Comparison of ENCODE assay signal across 18 cellular contexts in genomic region chr17:69828087-69828486, GRCh38.
DNase-seq lines count a peak whose midpoint lies in the region; TF ChIP-seq lines count a peak whose summit lies in the region.
"Had no signal": no experiment of that assay in that cellular context is flagged by ENCODE, and none has a peak within 500 bp of the region (broad histone marks: within the 10 kb centered on the region; RNA-seq: fewer than 3 reads in every experiment).

No MANE protein-coding gene starts in this region.

- WGBS in smooth muscle cell (ENCODE audit: low lambda C conversion rate), result 57% methylated on average over 6 of the region's 6 CpGs
- WGBS in tibial nerve, 2 donors, result 31 to 38% methylated on average over 6 of the region's 6 CpGs

- H3K79me2 ChIP-seq in smooth muscle cell (ENCODE audit: low read depth), result no peaks in the 10 kb centered on the region

- TF ChIP-seq POLR2A in tibial nerve (IDR thresholded peaks at IDR 0.05), result no peak

- H3K36me3 ChIP-seq in smooth muscle cell (ENCODE audit: low read depth), result no peaks in the 10 kb centered on the region
- no peaks in the 10 kb centered on the region for H3K36me3 ChIP-seq in tibial nerve
- H3K36me3 ChIP-seq: upper lobe of right lung had no signal

- no peak overlapping the region for H3K4me3 ChIP-seq in smooth muscle cell
- H3K4me3 ChIP-seq in tibial nerve, result no peak overlapping the region
- H3K4me3 ChIP-seq in coronary artery, result no peak overlapping the region
- H3K4me3 ChIP-seq: upper lobe of right lung had no signal

- H4K20me1 ChIP-seq in smooth muscle cell (ENCODE audit: low read depth), result no peaks in the 10 kb centered on the region

- DNase-seq in NCI-H748 (lab: John Stamatoyannopoulos, UW; ENCODE audit: unreplicated experiment) (peak; percentile 6), NCI-H748 treated with DMSO at 0.1 percent for 48 hours (lab: John Stamatoyannopoulos, UW) (no peak), astrocyte of the hippocampus (ENCODE audit: low read depth, low spot score) (peak; percentile 70), glomerular visceral epithelial cell (ENCODE audit: extremely low spot score) (peak; percentile 66), smooth muscle cell (lab: John Stamatoyannopoulos, UW; ENCODE audit: unreplicated experiment) (no peak), amygdala (lab: John Stamatoyannopoulos, UW) (no peak), tibial nerve (ENCODE audit: low spot score in 2 of 2) (no peak), coronary artery (ENCODE audit: low spot score) (no peak)
- DNase-seq: 8988T; activated CD4-positive, alpha-beta T cell treated with anti-CD3 and anti-CD28 coated beads for 4 hours; Calu3; Karpas-422; kidney; naive B cell; NCI-H2029 treated with DMSO at 0.1 percent for 48 hours; small intestine; upper lobe of right lung had no signal

- peaks cover 3% of the 10 kb centered on the region for H3F3A ChIP-seq in smooth muscle cell (ENCODE audit: low read depth)

- TF ChIP-seq CTCF in smooth muscle cell (IDR thresholded peaks at IDR 0.05; ENCODE audit: borderline replicate concordance, insufficient read depth, poor library complexity, severe bottlenecking) (no peak), tibial nerve (IDR thresholded peaks at IDR 0.05) (no peak), coronary artery (IDR thresholded peaks at IDR 0.05) (no peak)

- H3K9me3 ChIP-seq in smooth muscle cell (replicated peaks; ENCODE audit: low read depth) (no peaks in the 10 kb centered on the region), tibial nerve (no peaks in the 10 kb centered on the region)
- H3K9me3 ChIP-seq: upper lobe of right lung had no signal

- H3K27ac ChIP-seq in smooth muscle cell (ENCODE audit: low read depth) (no peak overlapping the region), tibial nerve (no peak overlapping the region), coronary artery (no peak overlapping the region)
- H3K27ac ChIP-seq: epithelial cell of prostate, upper lobe of right lung had no signal

- H3K4me1 ChIP-seq in smooth muscle cell (ENCODE audit: low read depth) (no peaks in the 10 kb centered on the region), tibial nerve (peaks cover 0 to 9% (median 0%) of the 10 kb centered on the region in 4 donors)
- H3K4me1 ChIP-seq: upper lobe of right lung had no signal

- peak overlapping the region; percentile 22 for H3K4me2 ChIP-seq in smooth muscle cell

- peak in 1 of 2 donors; percentile 21 for TF ChIP-seq EP300 in tibial nerve (IDR thresholded peaks at IDR 0.05)

- no peak overlapping the region for H3K9ac ChIP-seq in smooth muscle cell (ENCODE audit: low read depth)

- no peak overlapping the region for H2AFZ ChIP-seq in smooth muscle cell (ENCODE audit: low read depth)

- H3K27me3 ChIP-seq in smooth muscle cell (ENCODE audit: low read depth) (no peaks in the 10 kb centered on the region), tibial nerve (no peaks in the 10 kb centered on the region)
- H3K27me3 ChIP-seq: upper lobe of right lung had no signal

Comparison
In these comparisons a context has a peak if more than half of its experiments do, and no peak if none do; other contexts are left out.
1. DNase-seq: peak in NCI-H748 (single experiment), astrocyte of the hippocampus (single experiment) and glomerular visceral epithelial cell (single experiment); none in NCI-H748 treated with DMSO at 0.1 percent for 48 hours (single experiment), smooth muscle cell (single experiment), amygdala (0 of 56), tibial nerve (0 of 2) and coronary artery (single experiment).